8 cellular contexts compared by ENCODE assay signal in genomic region chr22:49959782-49960158, GRCh38. TPM values are rescaled to one million over a fixed set of nuclear protein-coding genes. Genes with fewer than 3 reads are reported as not detected.
DNase-seq lines count a peak whose midpoint lies in the region; ATAC-seq and TF ChIP-seq lines count a peak whose summit lies in the region.

No MANE protein-coding gene starts in this region.

- H3K9me3 ChIP-seq in left lung (no peaks in the 10 kb centered on the region), thymus (ENCODE audit: control insufficient read depth) (no peaks in the 10 kb centered on the region)

- DNase-seq in stimulated activated CD4-positive, alpha-beta T cell treated with anti-CD3 and anti-CD28 coated beads, Interleukin-2, amount 100 ng/mL, for 24 hours: peak; percentile 53 to 55
- DNase-seq in stimulated activated CD4-positive, alpha-beta T cell treated with anti-CD3 and anti-CD28 coated beads, Interleukin-4, amount 100 ng/mL, for 24 hours: no peak
- DNase-seq in LNCaP clone FGC (ENCODE audit: low read depth) (no peak), brain microvascular endothelial cell (no peak), left lung (peak in 1 of 2 donors; percentile 75), epidermal melanocyte (ENCODE audit: insufficient read length, low spot score) (no peak)
- no peak for DNase-seq in effector CD8-positive, alpha-beta T cell (lab: John Stamatoyannopoulos, UW)

- H3K4me3 ChIP-seq in LNCaP clone FGC (ENCODE audit: low read depth, low read length) (peak overlapping the region; percentile 63), brain microvascular endothelial cell (ENCODE audit: low read depth, low read length) (peak overlapping the region; percentile 70), left lung (peak overlapping the region; percentile 51 to 100), thymus (ENCODE audit: low read length) (peak overlapping the region; percentile 92)

- peaks cover 29 to 64% of the 10 kb centered on the region in 2 donors for H3K4me1 ChIP-seq in left lung
- peaks cover 19% of the 10 kb centered on the region for H3K4me1 ChIP-seq in thymus (ENCODE audit: control insufficient read depth, insufficient read depth, low read length)

- in situ Hi-C loops in brain microvascular endothelial cell (cut with HindIII; ENCODE audit: low pct_ligation_motif_present, low sequenced_read_pairs): no loop called here

- TF ChIP-seq CTCF in LNCaP clone FGC (IDR thresholded peaks at IDR 0.05; ENCODE audit: control insufficient read depth, extremely low read depth, insufficient read depth) (no peak), brain microvascular endothelial cell (IDR thresholded peaks at IDR 0.05; ENCODE audit: low read depth, low read length, missing control alignments) (no peak), left lung (IDR thresholded peaks at IDR 0.05) (no peak)

- intact Hi-C loops in left lung (cut with DNase I): no loop called here

- 14% methylated on average over 21 of the region's 21 CpGs for WGBS in thymus

- H3K27ac ChIP-seq in brain microvascular endothelial cell (peak overlapping the region; percentile 91), left lung (peak overlapping the region; percentile 95 to 97), thymus (ENCODE audit: low read depth) (peak overlapping the region; percentile 97)

- ATAC-seq in left lung: peak; percentile 8

- H3K36me3 ChIP-seq in brain microvascular endothelial cell (replicated peaks) (peaks cover 18% of the 10 kb centered on the region), left lung (peaks cover 0 to 34% of the 10 kb centered on the region in 2 donors), thymus (ENCODE audit: control insufficient read depth, insufficient read depth) (peaks cover 18% of the 10 kb centered on the region)

- no peaks in the 10 kb centered on the region for H3K27me3 ChIP-seq in brain microvascular endothelial cell (replicated peaks)
- H3K27me3 ChIP-seq in left lung: no peaks in the 10 kb centered on the region
- no peaks in the 10 kb centered on the region for H3K27me3 ChIP-seq in thymus (ENCODE audit: control insufficient read depth, insufficient read depth)

RNA-seq across cellular contexts. Expression of gene PIM3, which starts 0.8 kb away (rescaled TPM):
- total RNA-seq in left lung: 100 to 1,000 TPM in 1 of 2 donors, 10 to 100 TPM in 1; 80.6 to 129 TPM
- polyA plus RNA-seq in thymus: 57.6 TPM

RNA-seq across cellular contexts. Expression of gene CRELD2, which starts 41.3 kb away (rescaled TPM):
- total RNA-seq in left lung: 10 to 100 TPM; 59.7 to 79.7 TPM
- polyA plus RNA-seq in thymus: 24.3 TPM

RNA-seq across cellular contexts. Expression of gene ALG12, which starts 41.5 kb away (rescaled TPM):
- total RNA-seq in left lung: 10 to 100 TPM; 29.4 to 35.2 TPM
- polyA plus RNA-seq in thymus: 9.1 TPM

RNA-seq across cellular contexts. Expression of gene IL17REL, which starts 52.8 kb away (rescaled TPM):
- not detected for total RNA-seq in left lung
- 2.4 TPM for polyA plus RNA-seq in thymus

Comparison
In these comparisons a context has a peak if more than half of its experiments do, and no peak if none do; other contexts are left out.
1. DNase-seq: peak in stimulated activated CD4-positive, alpha-beta T cell treated with anti-CD3 and anti-CD28 coated beads, Interleukin-2, amount 100 ng/mL, for 24 hours (2 of 2); none in stimulated activated CD4-positive, alpha-beta T cell treated with anti-CD3 and anti-CD28 coated beads, Interleukin-4, amount 100 ng/mL, for 24 hours (single experiment), LNCaP clone FGC (single experiment), brain microvascular endothelial cell (single experiment), epidermal melanocyte (single experiment) and effector CD8-positive, alpha-beta T cell (single experiment).
2. Peak in every context shown above with its lines, with median percentiles within 50 percentile points of each other: H3K4me3 ChIP-seq and H3K27ac ChIP-seq.